Comparison of ENCODE assay signal across 21 cellular contexts in genomic region chr15:37076543-37076942, GRCh38. TPM values are rescaled to one million over a fixed set of nuclear protein-coding genes. Genes with fewer than 3 reads are reported as not detected.
DNase-seq lines count a peak whose midpoint lies in the region; ATAC-seq, FAIRE-seq and TF ChIP-seq lines count a peak whose summit lies in the region.
"Had no signal": no experiment of that assay in that cellular context is flagged by ENCODE, and none has a peak within 500 bp of the region (broad histone marks: within the 10 kb centered on the region; RNA-seq: fewer than 3 reads in every experiment).

No MANE protein-coding gene starts in this region.

- no peak for FAIRE-seq in bronchial epithelial cell (lab: Jason Lieb, UNC)
- FAIRE-seq: frontal cortex, GM12892 had no signal

- H3K27me3 Mint-ChIP-seq in nephron progenitor cell (ENCODE audit: low read depth, poor library complexity): no peaks in the 10 kb centered on the region
- H3K27me3 Mint-ChIP-seq: dendritic cell treated with granulocyte-macrophage colony-stimulating factor and Interleukin-4, amounts not matched to agents 40 ng/mL and 50 ng/mL, for 4 days had no signal

- intact Hi-C loops in right cardiac atrium (cut with DNase I): no loop called here

- no peaks in the 10 kb centered on the region for H3K27me3 ChIP-seq in cardiac muscle cell
- H3K27me3 ChIP-seq in right cardiac atrium (ENCODE audit: control insufficient read depth, insufficient read depth): no peaks in the 10 kb centered on the region
- no peaks in the 10 kb centered on the region for H3K27me3 ChIP-seq in bronchial epithelial cell (ENCODE audit: control insufficient read depth, insufficient read depth, low read length)

- ATAC-seq in right cardiac atrium: no peak

- H3K4me3 Mint-ChIP-seq in nephron progenitor cell: no peak overlapping the region
- H3K4me3 Mint-ChIP-seq: activated CD4-positive, alpha-beta memory T cell treated with anti-CD3 and anti-CD28 coated beads for 36 hours; dendritic cell treated with granulocyte-macrophage colony-stimulating factor and Interleukin-4, amounts not matched to agents 40 ng/mL and 50 ng/mL, for 4 days; stimulated activated naive CD8-positive, alpha-beta T cell treated with anti-CD3 and anti-CD28 coated beads, Interleukin-15, Interleukin-2, amounts not matched to agents 100 ng/mL and 50 ng/mL, for 24 hours; T-helper 2 cell treated with Interferon-gamma antibody and Interleukin-4, amounts not matched to agents 5 μg/mL and 100 μg/mL, for 36 hours had no signal

- H3K9me3 ChIP-seq in cardiac muscle cell (ENCODE audit: low read depth) (no peaks in the 10 kb centered on the region), right cardiac atrium (ENCODE audit: control insufficient read depth, low read length) (no peaks in the 10 kb centered on the region)
- H3K9me3 ChIP-seq: tibial nerve had no signal

- H3K27ac ChIP-seq in cardiac muscle cell (peak overlapping the region; percentile 52), right cardiac atrium (ENCODE audit: low read length) (no peak overlapping the region)
- H3K27ac ChIP-seq: SK-N-MC, tibial nerve, VCaP had no signal

- peaks cover 82% of the 10 kb centered on the region for H3K36me3 ChIP-seq in cardiac muscle cell
- no peaks in the 10 kb centered on the region for H3K36me3 ChIP-seq in bronchial epithelial cell (ENCODE audit: control insufficient read depth, insufficient read depth, low read length)
- H3K36me3 ChIP-seq: tibial nerve had no signal

- TF ChIP-seq CTCF in cardiac muscle cell (IDR thresholded peaks at IDR 0.05; ENCODE audit: low read depth, low read length): no peak
- TF ChIP-seq CTCF in bronchial epithelial cell (IDR thresholded peaks at IDR 0.05; ENCODE audit: insufficient read depth, low read length, severe bottlenecking): no peak
- no peak for TF ChIP-seq CTCF in nephron progenitor cell (IDR thresholded peaks at IDR 0.05)

- H3K36me3 Mint-ChIP-seq in nephron progenitor cell (ENCODE audit: low read depth): peaks cover 97% of the 10 kb centered on the region
- H3K36me3 Mint-ChIP-seq: activated CD4-positive, alpha-beta memory T cell treated with anti-CD3 and anti-CD28 coated beads for 36 hours had no signal

- no peak overlapping the region for H3K27ac Mint-ChIP-seq in nephron progenitor cell
- H3K27ac Mint-ChIP-seq: activated CD4-positive, alpha-beta memory T cell treated with anti-CD3 and anti-CD28 coated beads for 36 hours; dendritic cell treated with granulocyte-macrophage colony-stimulating factor and Interleukin-4, amounts not matched to agents 40 ng/mL and 50 ng/mL, for 4 days; stimulated activated naive CD8-positive, alpha-beta T cell treated with anti-CD3 and anti-CD28 coated beads, Interleukin-15, Interleukin-2, amounts not matched to agents 100 ng/mL and 50 ng/mL, for 24 hours; T-helper 2 cell treated with Interferon-gamma antibody and Interleukin-4, amounts not matched to agents 5 μg/mL and 100 μg/mL, for 36 hours had no signal

- no peak overlapping the region for H3K4me3 ChIP-seq in cardiac muscle cell
- H3K4me3 ChIP-seq in right cardiac atrium (ENCODE audit: low read length): no peak overlapping the region
- no peak overlapping the region for H3K4me3 ChIP-seq in bronchial epithelial cell (ENCODE audit: low read depth, low read length)
- H3K4me3 ChIP-seq: SK-N-MC, tibial nerve had no signal

- DNase-seq in cardiac muscle cell (ENCODE audit: low read depth in 1 of 2, low spot score in 1 of 2) (no peak), right cardiac atrium (no peak), bronchial epithelial cell (ENCODE audit: low read depth) (peak; percentile 64), iris pigment epithelial cell (ENCODE audit: low read depth) (peak; percentile 65), nephron progenitor cell (no peak), NCI-H1436 treated with DMSO at 0.1 percent for 48 hours (lab: John Stamatoyannopoulos, UW) (no peak), NCI-H2081 (lab: John Stamatoyannopoulos, UW) (no peak)
- DNase-seq in central memory CD4-positive, alpha-beta T cell: no peak
- DNase-seq: 8988T; activated CD4-positive, alpha-beta memory T cell treated with anti-CD3 and anti-CD28 coated beads for 36 hours; hypothalamus; NCI-H510A; stimulated activated CD4-positive, alpha-beta T cell treated with anti-CD3 and anti-CD28 coated beads, Interleukin-4, amount 100 ng/mL, for 4 hours had no signal

- H3K4me1 Mint-ChIP-seq in nephron progenitor cell: peaks cover 46% of the 10 kb centered on the region

- H3K9me3 Mint-ChIP-seq in nephron progenitor cell: no peaks in the 10 kb centered on the region
- H3K9me3 Mint-ChIP-seq: activated CD4-positive, alpha-beta memory T cell treated with anti-CD3 and anti-CD28 coated beads for 36 hours; dendritic cell treated with granulocyte-macrophage colony-stimulating factor and Interleukin-4, amounts not matched to agents 40 ng/mL and 50 ng/mL, for 4 days; stimulated activated naive CD8-positive, alpha-beta T cell treated with anti-CD3 and anti-CD28 coated beads, Interleukin-15, Interleukin-2, amounts not matched to agents 100 ng/mL and 50 ng/mL, for 24 hours; T-helper 2 cell treated with Interferon-gamma antibody and Interleukin-4, amounts not matched to agents 5 μg/mL and 100 μg/mL, for 36 hours had no signal

- H3K4me1 ChIP-seq in cardiac muscle cell (ENCODE audit: low read depth) (peaks cover 8% of the 10 kb centered on the region), right cardiac atrium (ENCODE audit: control insufficient read depth, insufficient read depth, low read length) (no peaks in the 10 kb centered on the region)

RNA-seq across cellular contexts. Expression of gene MEIS2, which starts 23.8 kb away (rescaled TPM):
- 326 and 432 TPM in 2 replicates for total RNA-seq in cardiac muscle cell
- 224 and 249 TPM in 2 replicates for polyA plus RNA-seq in cardiac muscle cell
- total RNA-seq in right cardiac atrium: 10 to 100 TPM; 28.9 to 33.4 (median 31.0) TPM
- 14.8 TPM for polyA plus RNA-seq in right cardiac atrium
- 6.6 and 10.9 TPM in 2 replicates for total RNA-seq in bronchial epithelial cell
- total RNA-seq: activated CD4-positive, alpha-beta memory T cell treated with anti-CD3 and anti-CD28 coated beads for 36 hours had no signal

Comparison
In these comparisons a context has a peak if more than half of its experiments do, and no peak if none do; other contexts are left out.
1. DNase-seq: peak in bronchial epithelial cell (single experiment) and iris pigment epithelial cell (single experiment); none in cardiac muscle cell (0 of 2), right cardiac atrium (0 of 3), nephron progenitor cell (single experiment), central memory CD4-positive, alpha-beta T cell (single experiment), NCI-H1436 treated with DMSO at 0.1 percent for 48 hours (single experiment) and NCI-H2081 (0 of 2).